In the genomic region with DNA sequence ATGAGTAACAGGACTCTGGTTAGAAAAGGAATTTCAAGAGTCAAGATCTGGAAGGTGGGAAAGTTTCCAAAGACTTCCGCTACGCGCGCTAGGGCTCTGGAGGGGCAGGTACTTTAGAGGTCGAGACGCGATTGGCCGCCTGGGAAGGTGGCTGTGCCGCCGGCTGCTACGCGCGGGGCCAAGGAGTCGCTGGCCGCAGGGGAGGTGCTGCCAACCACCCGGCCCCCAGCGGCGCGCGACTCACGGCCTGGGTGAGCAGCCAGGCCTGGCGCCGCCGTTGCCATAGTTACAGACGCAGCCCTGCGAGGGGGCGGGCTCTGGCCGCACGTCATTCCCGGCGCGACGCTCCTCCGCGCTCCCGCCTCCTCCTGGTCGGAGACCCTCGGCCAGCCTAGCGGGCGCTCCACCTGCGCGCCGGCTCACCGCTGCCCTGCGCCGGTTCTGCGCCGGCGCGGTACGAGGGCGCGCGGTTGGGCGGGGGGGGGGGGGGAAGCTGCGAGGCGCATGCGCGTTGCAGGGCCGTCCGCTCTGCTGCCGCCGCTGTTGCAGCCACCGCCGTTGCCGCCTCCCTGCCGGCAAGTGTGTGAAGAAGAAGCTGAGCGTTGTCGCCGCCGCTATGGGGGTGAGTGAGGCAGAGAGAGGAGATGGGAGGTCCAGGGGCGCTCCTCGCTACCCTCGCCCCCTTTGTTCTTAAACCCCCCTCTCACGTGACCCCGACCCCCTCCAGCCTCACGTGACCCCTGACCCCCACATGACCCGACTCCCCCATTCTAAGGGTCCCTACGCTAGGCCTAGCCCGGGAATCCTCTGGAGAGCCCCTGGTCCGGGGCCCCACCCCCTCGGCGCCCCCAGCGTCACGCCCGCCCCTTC, we compare ENCODE assay signal across 8 cellular contexts. TPM values are rescaled to one million over a fixed set of nuclear protein-coding genes. Genes with fewer than 3 reads are reported as not detected.
DNase-seq lines count a peak whose midpoint lies in the region; ATAC-seq, FAIRE-seq and TF ChIP-seq lines count a peak whose summit lies in the region.

A gene (plus strand): TSS at position 522 of the 870 bp plus-strand sequence. CDS start 95 bp downstream, at position 617.

- intact Hi-C loops in cardiac septum (cut with DNase I), result loop anchor here (2.0 to 5.0 kb wide), 2 partner anchors 16 to 171 kb away; a partner anchor contains a TSS
- intact Hi-C loops in posterior vena cava (cut with DNase I), result loop anchor here in 1 of 2 donors (1.0 kb wide), 1 partner anchor 30 kb away; no protein-coding TSS in a partner anchor
- intact Hi-C loops in upper lobe of right lung (cut with DNase I), result no loop called here

- no peaks in the 10 kb centered on the region for H3K36me3 ChIP-seq in upper lobe of right lung

- H3K9me3 Mint-ChIP-seq in activated naive CD8-positive, alpha-beta T cell treated with anti-CD3 and anti-CD28 coated beads, Interleukin-2, amount 50 U/mL, for 24 hours, result no peaks in the 10 kb centered on the region

- ATAC-seq in HG02840 (IDR thresholded peaks at IDR 0.05; ENCODE audit: low FRiP score, unreplicated experiment) (peak; percentile 94), upper lobe of right lung (peak; percentile 97)
- peak; percentile 97 for ATAC-seq in activated naive CD8-positive, alpha-beta T cell treated with anti-CD3 and anti-CD28 coated beads, Interleukin-2, amount 50 U/mL, for 24 hours

- FAIRE-seq in GM12892 (lab: Jason Lieb, UNC), result peak; percentile 99

- H3K27ac Mint-ChIP-seq in activated naive CD8-positive, alpha-beta T cell treated with anti-CD3 and anti-CD28 coated beads, Interleukin-2, amount 50 U/mL, for 24 hours, result peak within 1 kb of the TSS; percentile 86

- H3K27ac ChIP-seq in upper lobe of right lung, result peak within 1 kb of the TSS; percentile 47

- H3K27me3 Mint-ChIP-seq in activated naive CD8-positive, alpha-beta T cell treated with anti-CD3 and anti-CD28 coated beads, Interleukin-2, amount 50 U/mL, for 24 hours, result no peaks in the 10 kb centered on the region

- peaks cover 2% of the 10 kb centered on the region for H3K36me3 Mint-ChIP-seq in activated naive CD8-positive, alpha-beta T cell treated with anti-CD3 and anti-CD28 coated beads, Interleukin-2, amount 50 U/mL, for 24 hours (ENCODE audit: low read depth)

- H3K4me3 ChIP-seq in upper lobe of right lung, result peak within 1 kb of the TSS; percentile 66

- no peak for TF ChIP-seq CTCF in upper lobe of right lung (IDR thresholded peaks at IDR 0.05)

- H3K9me3 ChIP-seq in upper lobe of right lung, result no peaks in the 10 kb centered on the region

- peak; percentile 97 for DNase-seq in GM12892 (ENCODE audit: insufficient read length)
- peak; percentile 94 for DNase-seq in NCI-H1436 (lab: John Stamatoyannopoulos, UW)
- peak; percentile 97 for DNase-seq in SW480 (ENCODE audit: low spot score)
- peak; percentile 96 for DNase-seq in activated naive CD8-positive, alpha-beta T cell treated with anti-CD3 and anti-CD28 coated beads, Interleukin-2, amount 50 U/mL, for 24 hours
- peak; percentile 92 for DNase-seq in cardiac septum (ENCODE audit: low spot score)
- DNase-seq in posterior vena cava (ENCODE audit: low spot score), result peak; percentile 96
- DNase-seq in upper lobe of right lung, result peak; percentile 97

- H3K27me3 ChIP-seq in upper lobe of right lung, result no peaks in the 10 kb centered on the region

- TF ChIP-seq POLR2A in GM12892 (IDR thresholded peaks at IDR 0.05; ENCODE audit: low read depth, low read length), result peak; percentile 57; the same call in 1 of the 2 replicates

- H3K4me3 Mint-ChIP-seq in activated naive CD8-positive, alpha-beta T cell treated with anti-CD3 and anti-CD28 coated beads, Interleukin-2, amount 50 U/mL, for 24 hours, result peak within 1 kb of the TSS; percentile 83

- H3K4me1 ChIP-seq in upper lobe of right lung, result peaks cover 7% of the 10 kb centered on the region

- peaks cover 25% of the 10 kb centered on the region for H3K4me1 Mint-ChIP-seq in activated naive CD8-positive, alpha-beta T cell treated with anti-CD3 and anti-CD28 coated beads, Interleukin-2, amount 50 U/mL, for 24 hours

RNA-seq across cellular contexts. Expression of the gene that starts here (rescaled TPM):
- polyA plus RNA-seq in GM12892 (2012; ENCODE audit: missing spikeins), result 16.0 TPM
- total RNA-seq in cardiac septum (19.2 TPM), posterior vena cava (10 to 100 TPM; 10.3 to 11.3 TPM), upper lobe of right lung (15.7 TPM)

Comparison
In these comparisons a context has a peak if more than half of its experiments do, and no peak if none do; other contexts are left out.
1. Peak in every context shown above with its lines: DNase-seq, ATAC-seq, H3K4me3 ChIP-seq and H3K27ac ChIP-seq.